Comparison of ENCODE assay signal across 8 cellular contexts in the genomic region with DNA sequence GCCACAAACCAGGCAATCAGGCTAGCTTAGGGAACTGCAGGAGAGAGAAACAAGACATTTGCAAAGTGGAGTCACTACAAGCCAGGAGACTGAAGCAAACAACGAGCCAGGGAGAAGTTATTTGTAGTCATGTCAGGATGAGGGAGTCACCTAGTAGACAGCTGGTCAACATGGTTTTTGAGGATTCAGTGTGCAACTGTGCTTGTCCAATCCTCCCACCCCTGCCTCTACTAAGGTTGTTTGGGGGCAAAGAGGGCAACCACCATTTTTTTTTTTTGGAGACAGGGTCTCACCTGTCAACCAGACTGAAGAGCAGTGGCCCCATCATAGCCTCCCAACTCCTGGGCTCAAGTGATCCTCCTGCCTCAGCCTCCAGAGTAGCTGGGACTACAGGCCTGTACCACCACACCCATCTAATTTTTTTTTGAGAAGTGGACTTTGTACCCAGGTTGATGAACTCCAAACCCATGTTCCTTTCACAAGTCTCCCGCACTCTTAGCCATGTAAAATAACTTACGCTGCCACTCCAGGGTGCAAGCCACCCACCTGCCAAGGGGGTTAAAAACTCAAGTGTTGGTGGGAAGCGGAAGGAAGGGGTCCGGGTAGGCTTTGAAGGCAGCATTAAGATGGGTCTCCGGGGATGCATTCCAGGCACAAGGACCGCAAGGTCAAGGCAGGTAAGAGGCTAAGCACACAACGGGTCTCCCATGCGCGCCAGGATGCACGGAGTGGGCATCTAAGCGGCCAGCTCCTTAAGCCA. TPM values are rescaled to one million over a fixed set of nuclear protein-coding genes. Genes with fewer than 3 reads are reported as not detected.
DNase-seq lines count a peak whose midpoint lies in the region; ATAC-seq and TF ChIP-seq lines count a peak whose summit lies in the region.

No MANE protein-coding gene starts in this region.

- peaks cover 16% of the 10 kb centered on the region for H3K4me1 Mint-ChIP-seq in progenitor cell of endocrine pancreas (ENCODE audit: low read depth)

- no peak for TF ChIP-seq POLR2A in esophagus squamous epithelium (IDR thresholded peaks at IDR 0.05)

- H3K27ac Mint-ChIP-seq in progenitor cell of endocrine pancreas: peak overlapping the region; percentile 98

- H3K4me3 Mint-ChIP-seq in progenitor cell of endocrine pancreas (ENCODE audit: low read depth): peak overlapping the region; percentile 97

- H3K27me3 Mint-ChIP-seq in progenitor cell of endocrine pancreas: no peaks in the 10 kb centered on the region

- H3K27me3 ChIP-seq in GM06990 (replicated peaks; ENCODE audit: control insufficient read depth, insufficient read depth, low read length) (no peaks in the 10 kb centered on the region), esophagus squamous epithelium (no peaks in the 10 kb centered on the region)

- H3K36me3 ChIP-seq in GM06990 (ENCODE audit: control insufficient read depth, insufficient read depth, low read length) (peaks cover 38% of the 10 kb centered on the region), esophagus squamous epithelium (peaks cover 18 to 51% (median 28%) of the 10 kb centered on the region in 3 donors)

- H3K4me1 ChIP-seq in esophagus squamous epithelium: peaks cover 32 to 75% (median 44%) of the 10 kb centered on the region in 3 donors

- DNase-seq in GM06990 (ENCODE audit: extremely low read depth, insufficient read length) (no peak), RWPE1 (ENCODE audit: low spot score) (no peak), esophagus squamous epithelium (lab: John Stamatoyannopoulos, UW) (no peak), progenitor cell of endocrine pancreas (ENCODE audit: low spot score, unreplicated experiment) (no peak), NCI-H1092 (lab: John Stamatoyannopoulos, UW) (no peak), NCI-H345 (lab: John Stamatoyannopoulos, UW) (no peak)
- DNase-seq in activated effector memory CD4-positive, alpha-beta T cell treated with anti-CD3 and anti-CD28 coated beads, Interleukin-2, amount 50 U/mL, for 16 hours: no peak

- no peak for ATAC-seq in HG02840 (IDR thresholded peaks at IDR 0.05; ENCODE audit: low FRiP score, unreplicated experiment)

- intact Hi-C loops in esophagus squamous epithelium (cut with DNase I): no loop called here

- TF ChIP-seq CTCF in GM06990 (IDR thresholded peaks at IDR 0.05; ENCODE audit: insufficient read depth, low read length, poor library complexity, severe bottlenecking): no peak
- no peak for TF ChIP-seq CTCF in RWPE1 (conservative IDR thresholded peaks at IDR 0.05; ENCODE audit: low read depth)
- no peak for TF ChIP-seq CTCF in esophagus squamous epithelium (IDR thresholded peaks at IDR 0.05)
- TF ChIP-seq CTCF in progenitor cell of endocrine pancreas (IDR thresholded peaks at IDR 0.05; ENCODE audit: unreplicated experiment): no peak

- no peaks in the 10 kb centered on the region for H3K9me3 ChIP-seq in esophagus squamous epithelium

- H3K9me3 Mint-ChIP-seq in progenitor cell of endocrine pancreas (ENCODE audit: low read depth): no peaks in the 10 kb centered on the region

- H3K4me3 ChIP-seq in GM06990 (replicated peaks; ENCODE audit: low read depth, low read length) (peak overlapping the region; percentile 95), esophagus squamous epithelium (peak overlapping the region; percentile 70 to 99 (median 87))

- H3K27ac ChIP-seq in RWPE1 (peak overlapping the region; percentile 99), esophagus squamous epithelium (peak overlapping the region; percentile 93 to 97 (median 94))

- WGBS in esophagus squamous epithelium, 2 donors: 1 to 9% methylated on average over 7 to 10 of the region's 12 CpGs

- CTCF ChIA-PET in RWPE1 (lab: Yijun Ruan, JAX): interaction anchor here (0.6 to 2.9 kb wide), 4 partner anchors 8 to 89 kb away, joined by 3 to 27 read pairs (median 10); a partner anchor contains a TSS

- H3K36me3 Mint-ChIP-seq in progenitor cell of endocrine pancreas (ENCODE audit: insufficient read depth): peaks cover 11% of the 10 kb centered on the region

- POLR2A ChIA-PET in RWPE1 (lab: Yijun Ruan, JAX; ENCODE audit: low non-redundant PET): interaction anchor here (0.6 to 1.7 kb wide), 6 partner anchors 9 to 447 kb away, joined by 3 to 5 read pairs (median 4); a partner anchor contains a TSS

RNA-seq across cellular contexts. Expression of a gene that starts 1.0 kb away (rescaled TPM):
- total RNA-seq in esophagus squamous epithelium (1,000 to 10,000 TPM; 2,345 to 3,186 (median 2,827) TPM), progenitor cell of endocrine pancreas (1,027 and 1,077 TPM in 2 replicates)

RNA-seq across cellular contexts. Expression of a gene that starts 1.2 kb away (rescaled TPM):
- total RNA-seq in esophagus squamous epithelium (10 to 100 TPM; 39.1 to 59.6 (median 45.3) TPM), progenitor cell of endocrine pancreas (36.6 and 36.9 TPM in 2 replicates)

RNA-seq across cellular contexts. Expression of a gene that starts 7.5 kb away (rescaled TPM):
- total RNA-seq in esophagus squamous epithelium: not detected
- total RNA-seq in progenitor cell of endocrine pancreas: not detected in 2 replicates
